Comparison of ENCODE assay signal across 8 cellular contexts in the genomic region with DNA sequence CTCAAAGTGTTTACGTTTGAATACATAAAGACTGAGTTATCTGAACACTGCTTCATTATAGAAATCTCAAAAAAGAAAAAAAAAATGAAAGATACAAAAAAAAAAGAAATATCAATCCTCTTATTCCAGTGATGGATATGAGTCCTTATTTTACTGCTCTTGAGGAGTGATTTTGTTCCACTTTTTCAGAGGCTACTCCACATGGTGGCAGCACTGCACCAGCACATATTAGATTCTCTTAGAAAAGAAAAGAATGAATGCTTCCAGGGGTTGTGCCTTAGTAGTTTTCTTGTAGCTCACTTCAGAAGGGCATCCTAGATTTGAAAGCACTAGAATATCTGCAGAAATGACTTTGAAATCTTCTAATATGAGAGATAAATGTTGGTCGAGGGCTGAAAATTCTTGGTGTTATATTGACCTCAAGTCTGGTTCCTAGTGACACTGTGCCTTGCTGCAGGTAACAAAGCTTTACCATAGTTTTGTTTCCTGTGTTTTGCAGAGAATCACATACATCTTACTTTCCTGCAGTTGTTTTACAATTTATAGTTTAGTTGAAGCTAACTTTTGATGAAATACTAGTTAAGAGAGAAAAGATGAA. TPM values are rescaled to one million over a fixed set of nuclear protein-coding genes. Genes with fewer than 3 reads are reported as not detected.
DNase-seq lines count a peak whose midpoint lies in the region; ATAC-seq, FAIRE-seq and TF ChIP-seq lines count a peak whose summit lies in the region.

No MANE protein-coding gene starts in this region.

- no peak overlapping the region for H2BK120ac ChIP-seq in H1 (replicated peaks; ENCODE audit: low read depth, low read length)

- no peak overlapping the region for H2BK20ac ChIP-seq in H1 (ENCODE audit: low read length)

- no peaks in the 10 kb centered on the region for H3K79me1 ChIP-seq in H1 (ENCODE audit: low read depth, low read length)

- no peak overlapping the region for H4K5ac ChIP-seq in H1 (ENCODE audit: insufficient read length, low read depth, low read length)

- peak; percentile 55 for FAIRE-seq in H1 (lab: Jason Lieb, UNC)

- H3K4me1 ChIP-seq in H1 (replicated peaks in 1 of 4; ENCODE audit: control insufficient read depth in 3 of 4, insufficient read depth in 4 of 4, low read length in 3 of 4): no peaks in the 10 kb centered on the region

- no peak overlapping the region for H3K27ac ChIP-seq in H1 (ENCODE audit: low read depth, low read length)

- H3K18ac ChIP-seq in H1 (ENCODE audit: extremely low read depth, low read length): no peak overlapping the region

- H2AK5ac ChIP-seq in H1 (ENCODE audit: low read depth, low read length): no peak overlapping the region

- no peak for TF ChIP-seq EP300 in H1 (IDR thresholded peaks at IDR 0.05; ENCODE audit: borderline replicate concordance in 1 of 2, low read depth in 2 of 2, low read length in 2 of 2)

- H3K79me2 ChIP-seq in H1 (ENCODE audit: control insufficient read depth in 1 of 2, insufficient read depth in 2 of 2, low read length in 2 of 2): no peaks in the 10 kb centered on the region

- H2BK5ac ChIP-seq in H1 (ENCODE audit: low read depth, low read length): no peak overlapping the region

- H3K23ac ChIP-seq in H1 (ENCODE audit: insufficient read length): no peak overlapping the region

- CTCF ChIA-PET in H1 (lab: Charles Lee; ENCODE audit: partially characterized antibody): interaction anchor here (0.6 to 6.6 kb wide), 39 partner anchors 8 to 1709 kb away, joined by 3 to 166 read pairs (median 4); a partner anchor contains a TSS

- no peak overlapping the region for H3K4ac ChIP-seq in H1 (replicated peaks; ENCODE audit: insufficient read length, low read depth, low read length)

- no peaks in the 10 kb centered on the region for H3K23me2 ChIP-seq in H1 (ENCODE audit: low read depth, low read length)

- no peak overlapping the region for H4K91ac ChIP-seq in H1 (replicated peaks; ENCODE audit: insufficient read length, low read length)

- TF ChIP-seq RAD21 in H1 (IDR thresholded peaks at IDR 0.05 in 1 of 2, conservative IDR thresholded peaks at IDR 0.05 in 1 of 2; ENCODE audit: low read depth in 2 of 2, low read length in 2 of 2): peak; percentile 70

- peaks cover 2 to 23% (median 12%) of the 10 kb centered on the region in 4 experiments; a peak in 6 of 8 replicates for H3K36me3 ChIP-seq in H1 (ENCODE audit: control insufficient read depth in 2 of 4, insufficient read depth in 4 of 4, low read length in 3 of 4)

- no peak overlapping the region for H3K9ac ChIP-seq in H1 (replicated peaks in 1 of 4; ENCODE audit: extremely low read depth in 1 of 4, low read depth in 3 of 4, low read length in 3 of 4)

- no peak for TF ChIP-seq POLR2A in H1 (IDR thresholded peaks at IDR 0.05; ENCODE audit: control extremely low read depth in 1 of 2, low read depth in 2 of 2, low read length in 2 of 2)

- WGBS in H1 (ENCODE audit: extremely low coverage in 1 of 2, insufficient coverage in 1 of 2, insufficient read length in 1 of 2, insufficient replicate concordance in 2 of 2, low coverage in 1 of 2, low lambda C conversion rate in 2 of 2, missing lambda C conversion rate in 1 of 2), 2 experiments: 59% methylated on average over 2 of the region's 2 CpGs; no CpG with 5 or more reads in 1 of the 2 experiments

- H2AFZ ChIP-seq in H1 (ENCODE audit: low read length): no peak overlapping the region

- H4K8ac ChIP-seq in H1 (ENCODE audit: extremely low read depth, insufficient read depth, low read length): no peak overlapping the region

- no peak for ATAC-seq in HG02763 (IDR thresholded peaks at IDR 0.05; ENCODE audit: unreplicated experiment)
- ATAC-seq in GM18868 (IDR thresholded peaks at IDR 0.05; ENCODE audit: unreplicated experiment): no peak
- no peak for ATAC-seq in HG02981 (IDR thresholded peaks at IDR 0.05; ENCODE audit: unreplicated experiment)

- peak in 2 of 3 experiments; percentile 50 to 69; a peak in 2 of 4 replicates for TF ChIP-seq CTCF in H1 (IDR thresholded peaks at IDR 0.05; ENCODE audit: control extremely low read depth in 1 of 3, insufficient read depth in 1 of 3, low read depth in 1 of 3, low read length in 3 of 3)

- H3K56ac ChIP-seq in H1 (replicated peaks; ENCODE audit: insufficient read length, low read depth, low read length): no peak overlapping the region

- H3K9me3 ChIP-seq in H1 (ENCODE audit: insufficient read depth in 2 of 2, low read depth in 1 of 2, low read length in 1 of 2): no peaks in the 10 kb centered on the region

- no peak overlapping the region for H2BK12ac ChIP-seq in H1 (ENCODE audit: low read depth, low read length)

- H3K27me3 ChIP-seq in H1 (replicated peaks in 1 of 4; ENCODE audit: control insufficient read depth in 3 of 4, extremely low read depth in 1 of 4, insufficient read depth in 3 of 4, low read length in 3 of 4): no peaks in the 10 kb centered on the region

- H2BK15ac ChIP-seq in H1 (ENCODE audit: low read length): no peak overlapping the region

- no peak overlapping the region for H3K4me3 ChIP-seq in H1 (ENCODE audit: extremely low read depth in 1 of 4, insufficient read depth in 2 of 4, low read depth in 3 of 4, low read length in 4 of 4)

- DNase-seq in EH (ENCODE audit: low read depth) (peak; percentile 63), LHCN-M2 (ENCODE audit: low read depth) (peak; percentile 51), T follicular helper cell (ENCODE audit: low read depth) (peak; percentile 2), H1 (ENCODE audit: low read depth in 1 of 2, low spot score in 2 of 2) (peak in 1 of 2 experiments; percentile 55), mucosa of gallbladder (ENCODE audit: low spot score) (peak; percentile 41)

- H4K20me1 ChIP-seq in H1 (replicated peaks in 1 of 2; ENCODE audit: control insufficient read depth in 1 of 2, insufficient read depth in 2 of 2, low read length in 2 of 2): peaks cover 0 to 3% of the 10 kb centered on the region in 2 experiments

- POLR2A ChIA-PET in H1 (lab: Charles Lee; ENCODE audit: partially characterized antibody): interaction anchor here (0.7 to 1.7 kb wide), 7 partner anchors 119 to 1933 kb away, joined by 3 to 5 read pairs (median 4); a partner anchor contains a TSS

- no peak overlapping the region for H3K14ac ChIP-seq in H1 (ENCODE audit: insufficient read length)

- no peak overlapping the region for H3K4me2 ChIP-seq in H1 (ENCODE audit: insufficient read depth in 1 of 2, low read depth in 2 of 2, low read length in 2 of 2)

TF ChIP-seq in H1, 55 proteins besides CTCF, POLR2A, EP300 and RAD21 (continues in another document):
- TF ChIP-seq BACH1 (IDR thresholded peaks at IDR 0.05; ENCODE audit: low read length) (no peak), TBP (IDR thresholded peaks at IDR 0.05; ENCODE audit: low read depth, low read length) (no peak), SP4 (IDR thresholded peaks at IDR 0.05; ENCODE audit: low read length) (no peak), SAP30 (IDR thresholded peaks at IDR 0.05; ENCODE audit: insufficient read depth, insufficient replicate concordance, low read length) (no peak), KDM4A (IDR thresholded peaks at IDR 0.05; ENCODE audit: low read depth, low read length, severe bottlenecking) (no peak), TAF7 (optimal IDR thresholded peaks at IDR 0.05; ENCODE audit: borderline replicate concordance, low read depth, low read length) (no peak)
- TF ChIP-seq, protein P1, sequence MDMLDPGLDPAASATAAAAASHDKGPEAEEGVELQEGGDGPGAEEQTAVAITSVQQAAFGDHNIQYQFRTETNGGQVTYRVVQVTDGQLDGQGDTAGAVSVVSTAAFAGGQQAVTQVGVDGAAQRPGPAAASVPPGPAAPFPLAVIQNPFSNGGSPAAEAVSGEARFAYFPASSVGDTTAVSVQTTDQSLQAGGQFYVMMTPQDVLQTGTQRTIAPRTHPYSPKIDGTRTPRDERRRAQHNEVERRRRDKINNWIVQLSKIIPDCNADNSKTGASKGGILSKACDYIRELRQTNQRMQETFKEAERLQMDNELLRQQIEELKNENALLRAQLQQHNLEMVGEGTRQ (IDR thresholded peaks at IDR 0.05; ENCODE audit: low read length): no peak

RNA-seq across cellular contexts. Expression of a gene that starts 25.9 kb away (rescaled TPM):
- total RNA-seq in LHCN-M2 (2014; rRNA removed) (75.3 and 100 TPM in 2 replicates), mucosa of gallbladder (162 TPM)
- 115 TPM for polyA plus RNA-seq in LHCN-M2 (2012)
- 194 and 199 TPM in 2 replicates for total RNA-seq in H1 (2021; fragmentation: NEBNext Ultra II Directional; extraction: Animal tissue kit (Norgen Biotek cat#: 25700))
- 63.4 and 95.5 TPM in 2 replicates for polyA plus RNA-seq in H1 (2011; rRNA removed)
- polyA plus RNA-seq in H1 (2011; cell fraction: cytosol; rRNA removed): 90.2 TPM
- polyA plus RNA-seq in H1 (2011; cell fraction: nucleus; rRNA removed): 69.7 TPM
- polyA plus RNA-seq in H1 (2012, experiment 1 of 2): 89.2 to 118 TPM (median 113 TPM) in 4 replicates
- 12.5 TPM for polyA plus RNA-seq in H1 (2012, experiment 2 of 2)
- 72.4 TPM for polyA plus RNA-seq in H1 (2013, experiment 1 of 2)
- 69.8 TPM for polyA plus RNA-seq in H1 (2013, experiment 2 of 2)
- 265 and 350 TPM in 2 replicates for polyA minus RNA-seq in H1 (2011; rRNA and poly(A)+ RNA removed)
- polyA minus RNA-seq in H1 (2011; cell fraction: cytosol; rRNA and poly(A)+ RNA removed): 98.9 TPM
- 115 TPM for polyA minus RNA-seq in H1 (2011; cell fraction: nucleus; rRNA and poly(A)+ RNA removed)

RNA-seq across cellular contexts. Expression of a gene that starts 34.7 kb away (rescaled TPM):
- total RNA-seq in LHCN-M2 (2014; rRNA removed): 6.9 and 7.1 TPM in 2 replicates
- polyA plus RNA-seq in LHCN-M2 (2012): 3.3 TPM
- total RNA-seq in H1 (2021; fragmentation: NEBNext Ultra II Directional; extraction: Animal tissue kit (Norgen Biotek cat#: 25700)): 2.5 and 3.0 TPM in 2 replicates
- 4.5 and 5.9 TPM in 2 replicates for polyA plus RNA-seq in H1 (2011; rRNA removed)
- polyA plus RNA-seq in H1 (2011; cell fraction: cytosol; rRNA removed): 3.6 TPM
- 3.5 TPM for polyA plus RNA-seq in H1 (2011; cell fraction: nucleus; rRNA removed)
- 3.0 to 4.1 TPM (median 3.5 TPM) in 4 replicates for polyA plus RNA-seq in H1 (2012, experiment 1 of 2)
- polyA plus RNA-seq in H1 (2012, experiment 2 of 2): 0.37 TPM
- polyA plus RNA-seq in H1 (2013, experiment 1 of 2): 3.4 TPM
- 3.9 TPM for polyA plus RNA-seq in H1 (2013, experiment 2 of 2)
- 4.6 and 6.0 TPM in 2 replicates for polyA minus RNA-seq in H1 (2011; rRNA and poly(A)+ RNA removed)
- 2.9 TPM for polyA minus RNA-seq in H1 (2011; cell fraction: cytosol; rRNA and poly(A)+ RNA removed)
- 2.5 TPM for polyA minus RNA-seq in H1 (2011; cell fraction: nucleus; rRNA and poly(A)+ RNA removed)
- total RNA-seq in mucosa of gallbladder: 7.5 TPM

RNA-seq across cellular contexts. Expression of a gene that starts 52.4 kb away (rescaled TPM):
- total RNA-seq in LHCN-M2 (2014; rRNA removed): not detected in 2 replicates
- polyA plus RNA-seq in LHCN-M2 (2012): not detected
- not detected in 2 replicates for total RNA-seq in H1 (2021; fragmentation: NEBNext Ultra II Directional; extraction: Animal tissue kit (Norgen Biotek cat#: 25700))
- 0.03 TPM in 1 of 2 replicates, not detected in the other for polyA plus RNA-seq in H1 (2011; rRNA removed)
- polyA plus RNA-seq in H1 (2011; cell fraction: cytosol; rRNA removed): not detected
- not detected for polyA plus RNA-seq in H1 (2011; cell fraction: nucleus; rRNA removed)
- not detected in 4 replicates for polyA plus RNA-seq in H1 (2012, experiment 1 of 2)
- not detected for polyA plus RNA-seq in H1 (2012, experiment 2 of 2)
- not detected for polyA plus RNA-seq in H1 (2013, experiment 1 of 2)
- not detected for polyA plus RNA-seq in H1 (2013, experiment 2 of 2)
- not detected in 2 replicates for polyA minus RNA-seq in H1 (2011; rRNA and poly(A)+ RNA removed)
- polyA minus RNA-seq in H1 (2011; cell fraction: cytosol; rRNA and poly(A)+ RNA removed): not detected
- polyA minus RNA-seq in H1 (2011; cell fraction: nucleus; rRNA and poly(A)+ RNA removed): not detected
- not detected for total RNA-seq in mucosa of gallbladder
